8 cellular contexts compared by ENCODE assay signal in the genomic region with DNA sequence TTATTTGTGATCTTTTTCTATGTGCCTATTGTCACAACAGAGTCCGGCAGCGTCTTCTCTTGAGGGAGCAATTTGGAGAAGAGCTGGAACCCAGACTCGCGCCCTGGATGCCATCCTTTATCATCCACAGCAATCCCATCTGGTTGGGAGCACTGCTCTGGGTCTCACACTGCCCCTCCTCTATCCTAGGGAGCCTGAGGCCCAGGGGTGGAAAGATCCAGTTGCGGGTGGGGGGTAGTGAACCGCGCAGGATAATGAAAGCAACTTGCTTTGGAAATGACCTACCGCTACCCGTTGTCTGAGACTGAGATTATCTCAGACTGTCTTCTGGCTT. TPM values are rescaled to one million over a fixed set of nuclear protein-coding genes. Genes with fewer than 3 reads are reported as not detected.
DNase-seq lines count a peak whose midpoint lies in the region; ATAC-seq, FAIRE-seq and TF ChIP-seq lines count a peak whose summit lies in the region.

No MANE protein-coding gene starts in this region.

- intact Hi-C loops in psoas muscle (cut with DNase I): no loop called here

- TF ChIP-seq CTCF in GM12864 (IDR thresholded peaks at IDR 0.05; ENCODE audit: low read depth, low read length, missing control alignments): no peak
- TF ChIP-seq CTCF in fibroblast of mammary gland (conservative IDR thresholded peaks at IDR 0.05; ENCODE audit: control insufficient read depth, insufficient read depth, low read depth, low read length): no peak
- TF ChIP-seq CTCF in psoas muscle (IDR thresholded peaks at IDR 0.05): no peak

- H3K4me1 ChIP-seq in psoas muscle: peaks cover 29% of the 10 kb centered on the region

- ATAC-seq in psoas muscle (no peak), GM18498 (IDR thresholded peaks at IDR 0.05; ENCODE audit: unreplicated experiment) (no peak), HG03460 (IDR thresholded peaks at IDR 0.05; ENCODE audit: unreplicated experiment) (no peak)

- no peak for FAIRE-seq in GM19239 (lab: Jason Lieb, UNC)

- H3K36me3 ChIP-seq in SK-N-MC (ENCODE audit: insufficient read depth, low read length): peaks cover 17% of the 10 kb centered on the region; the same call in 1 of the 2 replicates
- peaks cover 3 to 38% of the 10 kb centered on the region in 2 donors for H3K36me3 ChIP-seq in psoas muscle (ENCODE audit: insufficient read depth in 1 of 2, low read depth in 1 of 2)

- H3K27ac ChIP-seq in SK-N-MC (0 out of 2 replicates have a peak overlapping the region, but pooled peaks have one; percentile 46), psoas muscle (peak overlapping the region; percentile 87)

- 1 to 3% (median 3%) methylated on average over 9 of the region's 9 CpGs for WGBS in psoas muscle, 3 donors

- H3K9me3 ChIP-seq in SK-N-MC (ENCODE audit: low read depth, low read length): no peaks in the 10 kb centered on the region
- H3K9me3 ChIP-seq in psoas muscle: no peaks in the 10 kb centered on the region

- H3K27me3 ChIP-seq in psoas muscle (ENCODE audit: insufficient read depth in 3 of 3, low read length in 2 of 3): no peaks in the 10 kb centered on the region

- DNase-seq in GM12864 (ENCODE audit: low read depth) (no peak), SK-N-MC (ENCODE audit: low read depth, low spot score) (no peak), fibroblast of mammary gland (ENCODE audit: low read depth) (no peak), psoas muscle (no peak), SIG-M5 (lab: John Stamatoyannopoulos, UW) (no peak), GM19239 (ENCODE audit: insufficient read length, low spot score) (no peak)

- H3K9ac ChIP-seq in SK-N-MC (ENCODE audit: insufficient read length): peak overlapping the region; percentile 92

- H3K4me3 ChIP-seq in GM12864 (ENCODE audit: low read depth, low read length) (peak overlapping the region; percentile 90), SK-N-MC (peak overlapping the region; percentile 99), fibroblast of mammary gland (ENCODE audit: control insufficient read depth, low read depth, low read length) (peak overlapping the region; percentile 94), psoas muscle (peak overlapping the region; percentile 86)

RNA-seq across cellular contexts. Expression of gene WBP1, which starts 0.7 kb away (rescaled TPM):
- total RNA-seq in psoas muscle: 10 to 100 TPM; 21.6 to 41.3 (median 23.4) TPM
- 10 to 100 TPM; 19.4 to 26.2 (median 24.7) TPM for polyA plus RNA-seq in psoas muscle

RNA-seq across cellular contexts. Expression of gene INO80B, which starts 4.0 kb away (rescaled TPM):
- total RNA-seq in psoas muscle: 10 to 100 TPM; 23.6 to 39.0 (median 28.6) TPM
- polyA plus RNA-seq in psoas muscle: 10 to 100 TPM; 29.1 to 61.1 (median 41.7) TPM

RNA-seq across cellular contexts. Expression of gene MOGS, which starts 6.3 kb away (rescaled TPM):
- total RNA-seq in psoas muscle: 10 to 100 TPM; 17.1 to 26.4 (median 24.2) TPM
- 10 to 100 TPM; 19.8 to 38.8 (median 25.2) TPM for polyA plus RNA-seq in psoas muscle

RNA-seq across cellular contexts. Expression of gene MRPL53, which starts 13.6 kb away (rescaled TPM):
- 100 to 1,000 TPM; 118 to 157 (median 138) TPM for total RNA-seq in psoas muscle
- polyA plus RNA-seq in psoas muscle: 10 to 100 TPM; 63.7 to 90.0 (median 63.9) TPM

RNA-seq across cellular contexts. Expression of gene RTKN, which starts 17.2 kb away (rescaled TPM):
- 10 to 100 TPM in 2 of 4 donors, 1 to 10 TPM in 2; 6.0 to 18.8 (median 9.0) TPM for total RNA-seq in psoas muscle
- polyA plus RNA-seq in psoas muscle: 10 to 100 TPM in 1 of 3 donors, 1 to 10 TPM in 2; 3.1 to 12.1 (median 6.6) TPM
